ENCODE assay signal across 1 cellular context in genomic region chr6:122399055-122399347, GRCh38.
TF ChIP-seq lines count a peak whose summit lies in the region.

No MANE protein-coding gene starts in this region.

TF ChIP-seq in HCT116, 20 proteins besides CTCF, POLR2A, EP300 and RAD21 (continued from another document):
- TF ChIP-seq REST (IDR thresholded peaks at IDR 0.05; ENCODE audit: low read depth): no peak
- no peak for TF ChIP-seq ZNF274 (IDR thresholded peaks at IDR 0.05; ENCODE audit: low read depth, low read length)
- TF ChIP-seq SRF (IDR thresholded peaks at IDR 0.05; ENCODE audit: low read depth): no peak; the same call in 1 of the 2 replicates
- TF ChIP-seq YY1 (IDR thresholded peaks at IDR 0.05; ENCODE audit: extremely low read depth, insufficient replicate concordance, low read depth, low read length): no peak
- TF ChIP-seq SP1 (IDR thresholded peaks at IDR 0.05; ENCODE audit: low read depth): no peak
- TF ChIP-seq EZH2 (IDR thresholded peaks at IDR 0.05): no peak
- TF ChIP-seq ZBTB33 (IDR thresholded peaks at IDR 0.05; ENCODE audit: extremely low read depth, insufficient replicate concordance, low read length): no peak
TF ChIP-seq in HCT116: peak in this region for 0.
